20 cellular contexts compared by ENCODE assay signal in genomic region chr12:45663452-45663851, GRCh38.
"Had no signal": no experiment of that assay in that cellular context is flagged by ENCODE, and none has a peak within 500 bp of the region (broad histone marks: within the 10 kb centered on the region; RNA-seq: fewer than 3 reads in every experiment).

No MANE protein-coding gene starts in this region.

- H3K36me3 Mint-ChIP-seq: naive thymus-derived CD8-positive, alpha-beta T cell; stimulated activated effector memory CD8-positive, alpha-beta T cell treated with anti-CD3 and anti-CD28 coated beads, Interleukin-12 subunit alpha, Interleukin-12 subunit beta, amount 100 ng/mL, for 72 hours; type B pancreatic cell had no signal

- H3K27ac ChIP-seq: ascending aorta, colonic mucosa, gastroesophageal sphincter, sigmoid colon, testis, VCaP had no signal

- H3K27me3 ChIP-seq: ascending aorta, colonic mucosa, gastroesophageal sphincter, heart left ventricle, sigmoid colon, testis had no signal

- H3K4me1 ChIP-seq: ascending aorta, colonic mucosa, testis had no signal

- H3K27ac Mint-ChIP-seq: activated naive CD4-positive, alpha-beta T cell treated with anti-CD3 and anti-CD28 coated beads for 36 hours; activated T-helper 2 cell treated with anti-CD3 and anti-CD28 coated beads, Interferon-gamma antibody, Interleukin-2, Interleukin-4, amounts not matched to agents 10 μg/mL and 5 μg/mL and 100 μg/mL, durations not matched to agents 14 hours and 24 hours and 36 hours; naive thymus-derived CD8-positive, alpha-beta T cell; stimulated activated effector memory CD8-positive, alpha-beta T cell treated with anti-CD3 and anti-CD28 coated beads, Interleukin-12 subunit alpha, Interleukin-12 subunit beta, amount 100 ng/mL, for 72 hours; type B pancreatic cell had no signal

- DNase-seq: activated CD4-positive, alpha-beta T cell treated with anti-CD3 and anti-CD28 coated beads for 1 hour; activated naive CD4-positive, alpha-beta T cell treated with anti-CD3 and anti-CD28 coated beads for 36 hours; activated T-cell treated with anti-CD3 and anti-CD28 coated beads for 4 hours; colonic mucosa; heart left ventricle; mesendoderm; naive thymus-derived CD8-positive, alpha-beta T cell; nucleus accumbens; posterior cingulate gyrus; sigmoid colon; stimulated activated CD4-positive, alpha-beta T cell treated with anti-CD3 and anti-CD28 coated beads, Interleukin-4, amount 100 ng/mL, for 24 hours; testis had no signal

- ATAC-seq: esophagus mucosa; gastroesophageal sphincter; naive thymus-derived CD8-positive, alpha-beta T cell; stimulated activated effector memory CD8-positive, alpha-beta T cell treated with anti-CD3 and anti-CD28 coated beads, Interleukin-12 subunit alpha, Interleukin-12 subunit beta, amount 100 ng/mL, for 72 hours had no signal

- H3K4me3 ChIP-seq: ascending aorta, colonic mucosa, gastroesophageal sphincter, heart left ventricle, sigmoid colon, testis had no signal

- H3K9me3 ChIP-seq: ascending aorta, colonic mucosa, gastroesophageal sphincter, heart left ventricle, sigmoid colon, testis had no signal

- H3K4me3 Mint-ChIP-seq: activated naive CD4-positive, alpha-beta T cell treated with anti-CD3 and anti-CD28 coated beads for 36 hours; central memory CD8-positive, alpha-beta T cell; naive thymus-derived CD8-positive, alpha-beta T cell; stimulated activated effector memory CD8-positive, alpha-beta T cell treated with anti-CD3 and anti-CD28 coated beads, Interleukin-12 subunit alpha, Interleukin-12 subunit beta, amount 100 ng/mL, for 72 hours; type B pancreatic cell had no signal

- H3K36me3 ChIP-seq: ascending aorta, colonic mucosa, gastroesophageal sphincter, heart left ventricle, sigmoid colon had no signal

- H3K9me3 Mint-ChIP-seq: activated naive CD4-positive, alpha-beta T cell treated with anti-CD3 and anti-CD28 coated beads for 36 hours; central memory CD8-positive, alpha-beta T cell; stimulated activated effector memory CD8-positive, alpha-beta T cell treated with anti-CD3 and anti-CD28 coated beads, Interleukin-12 subunit alpha, Interleukin-12 subunit beta, amount 100 ng/mL, for 72 hours; type B pancreatic cell had no signal
